Comparison of ENCODE assay signal across 21 cellular contexts in the genomic region with DNA sequence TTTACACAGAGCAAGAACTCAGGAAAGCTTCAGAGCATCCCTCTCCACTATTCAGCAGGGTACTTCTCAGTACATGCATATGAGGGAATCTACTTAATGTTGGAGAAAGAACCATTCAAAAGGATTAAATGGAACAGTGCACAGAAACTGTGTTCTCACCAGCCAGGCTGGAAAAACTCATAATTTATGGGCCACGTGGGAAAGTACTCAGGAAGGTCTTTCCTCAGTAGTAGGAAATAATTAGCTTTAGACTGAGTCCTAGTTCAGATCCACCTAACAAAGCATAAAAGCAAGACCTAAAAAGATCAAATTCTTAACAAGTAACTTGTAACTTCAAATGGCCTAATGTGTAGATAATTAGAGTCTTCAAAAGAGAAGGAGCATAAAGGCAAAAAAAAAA.
"Had no signal": no experiment of that assay in that cellular context is flagged by ENCODE, and none has a peak within 500 bp of the region (broad histone marks: within the 10 kb centered on the region; RNA-seq: fewer than 3 reads in every experiment).

No MANE protein-coding gene starts in this region.

- H2AFZ ChIP-seq: parathyroid adenoma had no signal

- H3K9ac ChIP-seq: parathyroid adenoma had no signal

- H3K27ac ChIP-seq: coronary artery, dorsolateral prefrontal cortex, esophagus muscularis mucosa, gastroesophageal sphincter, parathyroid adenoma, prostate gland, sigmoid colon, skin epidermis had no signal

- DNase-seq: central memory CD4-positive, alpha-beta T cell; dorsolateral prefrontal cortex; effector CD8-positive, alpha-beta T cell; glutamatergic neuron; kidney; left cardiac atrium; left ventricle myocardium superior; naive thymus-derived CD4-positive, alpha-beta T cell; retina; sigmoid colon; stimulated activated CD4-positive, alpha-beta T cell treated with anti-CD3 and anti-CD28 coated beads, Interleukin-12 subunit alpha, Interleukin-12 subunit beta, amount 100 ng/mL, for 4 hours; stimulated activated naive CD4-positive, alpha-beta T cell treated with Interleukin-2 at 50 U/mL for 16 hours; trophoblast cell had no signal

- ATAC-seq: gastroesophageal sphincter; left cardiac atrium; left ventricle myocardium superior; naive thymus-derived CD4-positive, alpha-beta T cell had no signal

- FAIRE-seq: kidney, urothelium cell line had no signal

- H3K27me3 Mint-ChIP-seq: naive thymus-derived CD4-positive, alpha-beta T cell had no signal

- H3K9me3 ChIP-seq: esophagus muscularis mucosa, gastroesophageal sphincter, prostate gland, sigmoid colon had no signal

- H3K27me3 ChIP-seq: dorsolateral prefrontal cortex, esophagus muscularis mucosa, gastroesophageal sphincter, sigmoid colon had no signal

- H3K79me2 ChIP-seq: parathyroid adenoma had no signal

- H3K4me3 Mint-ChIP-seq: naive thymus-derived CD4-positive, alpha-beta T cell had no signal

- H3K4me3 ChIP-seq: coronary artery, dorsolateral prefrontal cortex, esophagus muscularis mucosa, gastroesophageal sphincter, lung, prostate gland, sigmoid colon, skin epidermis had no signal

- H3K36me3 ChIP-seq: esophagus muscularis mucosa, gastroesophageal sphincter, prostate gland, sigmoid colon had no signal

- H3K4me1 ChIP-seq: gastroesophageal sphincter, prostate gland, sigmoid colon had no signal
